Comparison of ENCODE assay signal across 7 cellular contexts in the genomic region with DNA sequence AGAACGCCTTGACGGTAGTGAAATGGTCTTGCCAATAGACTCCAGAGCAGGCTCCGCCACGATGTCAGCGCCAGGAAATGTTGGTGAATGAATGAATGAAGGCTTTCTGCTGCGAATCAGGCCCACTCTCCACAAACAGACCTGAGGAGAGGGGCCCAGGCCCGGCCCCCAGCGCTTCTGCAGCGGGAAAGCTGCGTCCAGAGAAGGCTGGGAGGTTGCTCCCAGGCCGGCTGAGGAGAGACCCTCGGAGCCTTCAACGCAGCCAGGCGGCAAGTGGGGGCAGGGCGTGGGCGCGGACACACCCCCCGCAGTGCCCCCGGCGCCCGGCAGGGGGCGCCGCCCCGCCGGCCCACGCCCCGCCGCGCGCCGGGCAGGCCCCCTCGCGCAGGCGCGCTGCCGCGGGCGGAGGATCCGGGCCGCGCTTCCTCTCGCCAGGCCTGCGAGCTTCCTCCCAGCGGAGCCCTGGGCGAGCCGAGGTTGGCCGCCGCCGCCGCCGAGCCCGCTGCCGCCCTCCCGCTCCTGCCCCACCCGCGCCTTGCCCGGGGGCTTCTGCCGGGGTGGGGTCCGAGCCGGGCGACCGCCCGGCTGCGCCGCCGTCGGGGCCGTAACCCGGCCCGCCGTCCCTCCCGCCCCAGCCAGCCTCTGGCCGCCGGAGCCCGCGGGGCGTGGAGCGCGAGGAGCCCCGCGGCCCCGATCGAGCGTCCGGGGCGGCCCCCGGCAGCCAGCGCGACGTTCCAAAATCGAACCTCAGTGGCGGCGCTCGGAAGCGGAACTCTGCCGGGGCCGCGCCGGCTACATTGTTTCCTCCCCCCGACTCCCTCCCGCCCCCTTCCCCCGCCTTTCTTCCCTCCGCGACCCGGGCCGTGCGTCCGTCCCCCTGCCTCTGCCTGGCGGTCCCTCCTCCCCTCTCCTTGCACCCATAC. TPM values are rescaled to one million over a fixed set of nuclear protein-coding genes. Genes with fewer than 3 reads are reported as not detected.
DNase-seq lines count a peak whose midpoint lies in the region; ATAC-seq and TF ChIP-seq lines count a peak whose summit lies in the region.

A gene (plus strand): TSS at position 408 of the 923 bp plus-strand sequence. CDS start 16,218 bp downstream, outside the sequence.

- under 1% methylated on average over 109 of the region's 109 CpGs for WGBS in liver

- H3K9me3 ChIP-seq in duodenal mucosa (ENCODE audit: control insufficient read depth in 1 of 2, low read length in 2 of 2) (no peaks in the 10 kb centered on the region), liver (ENCODE audit: control insufficient read depth in 4 of 4, low read length in 3 of 4) (no peaks in the 10 kb centered on the region)

- peak within 1 kb of the TSS; percentile 76 to 84 for H3K9ac ChIP-seq in duodenal mucosa (ENCODE audit: low read depth in 1 of 2, low read length in 2 of 2)
- peak within 1 kb of the TSS; percentile 74 to 79 for H3K9ac ChIP-seq in liver (ENCODE audit: low read depth in 1 of 2, low read length in 2 of 2)

- H3K4me1 ChIP-seq in duodenal mucosa (ENCODE audit: control insufficient read depth in 1 of 2, insufficient read depth in 2 of 2, low read length in 2 of 2) = peaks cover 70 to 82% of the 10 kb centered on the region in 2 donors
- H3K4me1 ChIP-seq in liver (ENCODE audit: control insufficient read depth in 4 of 4, insufficient read depth in 4 of 4, low read length in 3 of 4) = peaks cover 25 to 74% (median 50%) of the 10 kb centered on the region in 4 donors

- H3K27me3 ChIP-seq in duodenal mucosa (ENCODE audit: control insufficient read depth in 1 of 2, insufficient read depth in 2 of 2, low read length in 2 of 2) (no peaks in the 10 kb centered on the region), liver (ENCODE audit: control insufficient read depth in 4 of 4, insufficient read depth in 4 of 4, low read length in 3 of 4) (no peaks in the 10 kb centered on the region)

- peak within 1 kb of the TSS; percentile 57 for H3K27ac ChIP-seq in duodenal mucosa (ENCODE audit: low read depth, low read length)
- peak within 1 kb of the TSS; percentile 87 to 90 for H3K27ac ChIP-seq in liver (ENCODE audit: low read depth in 1 of 2, low read length in 2 of 2)

- H3K36me3 ChIP-seq in duodenal mucosa (ENCODE audit: control insufficient read depth in 1 of 2, insufficient read depth in 2 of 2, low read length in 2 of 2) (peaks cover 4 to 10% of the 10 kb centered on the region in 2 donors), liver (ENCODE audit: control insufficient read depth in 4 of 4, insufficient read depth in 3 of 4, low read depth in 1 of 4, low read length in 3 of 4) (no peaks in the 10 kb centered on the region)

- DNase-seq in GM12865 (ENCODE audit: low read depth) (peak; percentile 87), NCI-H2227 treated with DMSO at 0.1 percent for 48 hours (lab: John Stamatoyannopoulos, UW) (peak; percentile 41)
- DNase-seq in activated CD4-positive, alpha-beta T cell treated with anti-CD3 and anti-CD28 coated beads, Interleukin-2, amount 50 U/mL, for 1 hour = peak; percentile 72
- peak in 2 of 3 donors; percentile 65 to 72 for DNase-seq in stimulated activated CD4-positive, alpha-beta T cell treated with anti-CD3 and anti-CD28 coated beads, TNF-alpha, amount 100 ng/mL, for 1 hour (ENCODE audit: low read depth in 3 of 3, low spot score in 1 of 3)

- H3K4me3 ChIP-seq in GM12865 (ENCODE audit: low read depth, low read length) = peak within 1 kb of the TSS; percentile 98
- peak within 1 kb of the TSS; percentile 84 to 91 for H3K4me3 ChIP-seq in duodenal mucosa (ENCODE audit: low read depth in 1 of 2, low read length in 2 of 2)
- H3K4me3 ChIP-seq in liver (ENCODE audit: low read depth in 1 of 3, low read length in 3 of 3) = peak within 1 kb of the TSS; percentile 83 to 90 (median 88)

- TF ChIP-seq RAD21 in liver (IDR thresholded peaks at IDR 0.05) = no peak

- ATAC-seq in HG02642 (IDR thresholded peaks at IDR 0.05; ENCODE audit: poor library complexity, unreplicated experiment) = peak; percentile 50

- peak; percentile 68 for TF ChIP-seq CTCF in GM12865 (IDR thresholded peaks at IDR 0.05; ENCODE audit: insufficient read depth, low read depth, low read length, missing control alignments)
- TF ChIP-seq CTCF in liver (IDR thresholded peaks at IDR 0.05; ENCODE audit: low read depth, low read length, missing input control) = peak; percentile 79

TF ChIP-seq in liver, 16 proteins besides CTCF, POLR2A, EP300 and RAD21:
- TF ChIP-seq, protein P1, sequence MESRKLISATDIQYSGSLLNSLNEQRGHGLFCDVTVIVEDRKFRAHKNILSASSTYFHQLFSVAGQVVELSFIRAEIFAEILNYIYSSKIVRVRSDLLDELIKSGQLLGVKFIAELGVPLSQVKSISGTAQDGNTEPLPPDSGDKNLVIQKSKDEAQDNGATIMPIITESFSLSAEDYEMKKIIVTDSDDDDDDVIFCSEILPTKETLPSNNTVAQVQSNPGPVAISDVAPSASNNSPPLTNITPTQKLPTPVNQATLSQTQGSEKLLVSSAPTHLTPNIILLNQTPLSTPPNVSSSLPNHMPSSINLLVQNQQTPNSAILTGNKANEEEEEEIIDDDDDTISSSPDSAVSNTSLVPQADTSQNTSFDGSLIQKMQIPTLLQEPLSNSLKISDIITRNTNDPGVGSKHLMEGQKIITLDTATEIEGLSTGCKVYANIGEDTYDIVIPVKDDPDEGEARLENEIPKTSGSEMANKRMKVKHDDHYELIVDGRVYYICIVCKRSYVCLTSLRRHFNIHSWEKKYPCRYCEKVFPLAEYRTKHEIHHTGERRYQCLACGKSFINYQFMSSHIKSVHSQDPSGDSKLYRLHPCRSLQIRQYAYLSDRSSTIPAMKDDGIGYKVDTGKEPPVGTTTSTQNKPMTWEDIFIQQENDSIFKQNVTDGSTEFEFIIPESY (IDR thresholded peaks at IDR 0.05) = no peak
- no peak for TF ChIP-seq HNF4G (IDR thresholded peaks at IDR 0.05)
- no peak for TF ChIP-seq EGR1 (IDR thresholded peaks at IDR 0.05; ENCODE audit: low read depth in 2 of 2)
- TF ChIP-seq, protein P2, sequence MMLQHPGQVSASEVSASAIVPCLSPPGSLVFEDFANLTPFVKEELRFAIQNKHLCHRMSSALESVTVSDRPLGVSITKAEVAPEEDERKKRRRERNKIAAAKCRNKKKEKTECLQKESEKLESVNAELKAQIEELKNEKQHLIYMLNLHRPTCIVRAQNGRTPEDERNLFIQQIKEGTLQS (IDR thresholded peaks at IDR 0.05) = no peak
- TF ChIP-seq, protein P3, sequence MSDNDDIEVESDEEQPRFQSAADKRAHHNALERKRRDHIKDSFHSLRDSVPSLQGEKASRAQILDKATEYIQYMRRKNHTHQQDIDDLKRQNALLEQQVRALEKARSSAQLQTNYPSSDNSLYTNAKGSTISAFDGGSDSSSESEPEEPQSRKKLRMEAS (IDR thresholded peaks at IDR 0.05) = no peak
- TF ChIP-seq SP1 (IDR thresholded peaks at IDR 0.05) = no peak

RNA-seq across cellular contexts. Expression of the gene that starts here (rescaled TPM):
- 10 to 100 TPM; 19.0 to 41.7 TPM for total RNA-seq in liver
- 10 to 100 TPM in 1 of 2 donors, 1 to 10 TPM in 1; 6.9 to 29.3 TPM for polyA plus RNA-seq in liver

Comparison
In these comparisons a context has a peak if more than half of its experiments do, and no peak if none do; other contexts are left out.
1. Peak in every context shown above with its lines: DNase-seq, ATAC-seq, H3K4me3 ChIP-seq and H3K27ac ChIP-seq.